24 cellular contexts compared by ENCODE assay signal in genomic region chr12:132481771-132482745, GRCh38. TPM values are rescaled to one million over a fixed set of nuclear protein-coding genes. Genes with fewer than 3 reads are reported as not detected.
DNase-seq lines count a peak whose midpoint lies in the region; ATAC-seq, FAIRE-seq and TF ChIP-seq lines count a peak whose summit lies in the region.
"Had no signal": no experiment of that assay in that cellular context is flagged by ENCODE, and none has a peak within 500 bp of the region (broad histone marks: within the 10 kb centered on the region; RNA-seq: fewer than 3 reads in every experiment).

No MANE protein-coding gene starts in this region.

- no TSS peak for BruUV-seq in GM12878 (replicated peaks; lab: Mats Ljungman, UMichigan)

- peak overlapping the region in 1 of 9 donors; percentile 16 for H3K27ac Mint-ChIP-seq in naive thymus-derived CD4-positive, alpha-beta T cell

- POLR2A ChIA-PET in GM12878 (lab: Charles Lee), result no interaction called here
- POLR2A ChIA-PET in naive thymus-derived CD4-positive, alpha-beta T cell (lab: Charles Lee), result interaction anchor here (1.0 kb wide), 2 partner anchors 36 to 52 kb away, joined by 3 to 4 read pairs; no protein-coding TSS in a partner anchor

- TF ChIP-seq POLR2A in GM12878 (IDR thresholded peaks at IDR 0.05; ENCODE audit: low read depth, low read length) (no peak), GM18505 (IDR thresholded peaks at IDR 0.05; ENCODE audit: borderline replicate concordance, extremely low read depth, insufficient read depth, insufficient read length) (no peak)

- in situ Hi-C loops in GM12878 (cut with MboI), result no loop called here

- no peak for DNase-seq in activated CD4-positive, CD25-positive, alpha-beta regulatory T cell (lab: John Stamatoyannopoulos, UW)
- DNase-seq in GM12878 (ENCODE audit: low read depth, low spot score) (no peak), activated gamma-delta T cell treated with Interleukin-2 at 50 U/mL for 16 hours (no peak)
- DNase-seq in naive thymus-derived CD4-positive, alpha-beta T cell, result no peak
- DNase-seq: activated CD4-positive, alpha-beta T cell treated with anti-CD3 and anti-CD28 coated beads, Interleukin-2, amount 10 ng/mL, durations not matched to agents 7 days and 5 days; activated CD8-positive, alpha-beta memory T cell treated with anti-CD3 and anti-CD28 coated beads, Interleukin-2, amount 50 U/mL, for 4 hours; brain microvascular endothelial cell; colonic mucosa; GDM1; NCI-H1105 treated with DMSO at 0.1 percent for 48 hours; NCI-H2107; NCI-H526; SHP77 treated with DMSO at 0.1 percent for 48 hours; stimulated activated CD4-positive, alpha-beta T cell treated with anti-CD3 and anti-CD28 coated beads, Interleukin-15, amount 100 ng/mL, for 24 hours had no signal

- peaks cover 0 to 3% (median 0%) of the 10 kb centered on the region in 11 donors for H3K9me3 Mint-ChIP-seq in naive thymus-derived CD4-positive, alpha-beta T cell
- H3K9me3 Mint-ChIP-seq: activated CD4-positive, alpha-beta T cell treated with anti-CD3 and anti-CD28 coated beads, Interleukin-2, amount 10 ng/mL, durations not matched to agents 7 days and 5 days had no signal

- H3K27me3 ChIP-seq in GM12878 (replicated peaks in 1 of 2; ENCODE audit: control insufficient read depth in 2 of 2, insufficient read depth in 2 of 2, low read length in 1 of 2), result no peaks in the 10 kb centered on the region
- H3K27me3 ChIP-seq in naive thymus-derived CD4-positive, alpha-beta T cell (ENCODE audit: control insufficient read depth in 2 of 2, insufficient read depth in 2 of 2, low read length in 2 of 2), result no peaks in the 10 kb centered on the region
- H3K27me3 ChIP-seq: colonic mucosa, ovary had no signal

- peak; percentile 39 to 57 for ATAC-seq in activated CD4-positive, CD25-positive, alpha-beta regulatory T cell treated with anti-CD3 and anti-CD28 coated beads, Interleukin-2, amount 50 U/mL, for 24 hours
- ATAC-seq in GM19372 (IDR thresholded peaks at IDR 0.05; ENCODE audit: low read depth, unreplicated experiment), result peak; percentile 48
- ATAC-seq in GM12878, result peak; percentile 74
- peak; percentile 77 for ATAC-seq in naive thymus-derived CD4-positive, alpha-beta T cell
- ATAC-seq in GM18505 (IDR thresholded peaks at IDR 0.05; ENCODE audit: unreplicated experiment), result no peak
- ATAC-seq in HG03039 (IDR thresholded peaks at IDR 0.05; ENCODE audit: unreplicated experiment), result no peak
- ATAC-seq: sciatic nerve had no signal

- RAD21 ChIA-PET in GM12878 (lab: Charles Lee; ENCODE audit: unreplicated experiment), result interaction anchor here (1.1 kb wide), 1 partner anchor 67 kb away, joined by 4 read pairs; no protein-coding TSS in a partner anchor

- FAIRE-seq in GM12878 (lab: Jason Lieb, UNC), result no peak
- FAIRE-seq: A204.1 had no signal

- H3K36me3 Mint-ChIP-seq in naive thymus-derived CD4-positive, alpha-beta T cell, result no peaks in the 10 kb centered on the region

- H3K27me3 Mint-ChIP-seq in naive thymus-derived CD4-positive, alpha-beta T cell, result no peaks in the 10 kb centered on the region

- TF ChIP-seq EP300 in GM12878 (IDR thresholded peaks at IDR 0.05; ENCODE audit: borderline replicate concordance in 1 of 2, control insufficient read depth in 1 of 2, low read depth in 2 of 2, low read length in 2 of 2), result no peak

- H3K4me3 ChIP-seq in GM12878, result no peak overlapping the region
- no peak overlapping the region for H3K4me3 ChIP-seq in naive thymus-derived CD4-positive, alpha-beta T cell (ENCODE audit: low read length)
- H3K4me3 ChIP-seq: colonic mucosa, HAP-1, lung, ovary, suprapubic skin had no signal

- no peak overlapping the region for H3K27ac ChIP-seq in GM12878 (ENCODE audit: control insufficient read depth, insufficient read depth)
- H3K27ac ChIP-seq in naive thymus-derived CD4-positive, alpha-beta T cell (ENCODE audit: low read depth, low read length), result no peak overlapping the region
- H3K27ac ChIP-seq: brain microvascular endothelial cell, colonic mucosa, ovary, suprapubic skin had no signal

- H3K4me2 ChIP-seq in GM12878 (ENCODE audit: control insufficient read depth, insufficient read depth), result peak overlapping the region; percentile 20; the same call in 1 of the 2 replicates

- SMC1A ChIA-PET in GM12878 (lab: Charles Lee; ENCODE audit: uncharacterized antibody, unreplicated experiment), result interaction anchor here (0.9 kb wide), 1 partner anchor 113 kb away, joined by 4 read pairs; no protein-coding TSS in a partner anchor

- 37% methylated on average over 30 of the region's 31 CpGs for WGBS in GM12878 (ENCODE audit: insufficient coverage, insufficient replicate concordance, low lambda C conversion rate, missing lambda C conversion rate)

- no peaks in the 10 kb centered on the region for H3K9me3 ChIP-seq in GM12878 (replicated peaks; ENCODE audit: control insufficient read depth, insufficient read depth, low read length)
- H3K9me3 ChIP-seq in naive thymus-derived CD4-positive, alpha-beta T cell (ENCODE audit: control insufficient read depth in 2 of 3, low read length in 3 of 3), result no peaks in the 10 kb centered on the region
- H3K9me3 ChIP-seq: colonic mucosa, HAP-1, ovary, suprapubic skin had no signal

- TF ChIP-seq CTCF in GM12878 (IDR thresholded peaks at IDR 0.05 in 2 of 3, conservative IDR thresholded peaks at IDR 0.05 in 1 of 3; ENCODE audit: control insufficient read depth in 2 of 3, extremely low read depth in 1 of 3, insufficient read depth in 1 of 3, low read depth in 3 of 3, low read length in 3 of 3), result no peak

- H4K20me1 ChIP-seq in GM12878 (ENCODE audit: control insufficient read depth, insufficient read depth), result no peaks in the 10 kb centered on the region

- CTCF ChIA-PET in GM12878 (lab: Yijun Ruan, JAX), result no interaction called here
- CTCF ChIA-PET in naive thymus-derived CD4-positive, alpha-beta T cell (lab: Charles Lee), result no interaction called here

- H3K4me1 Mint-ChIP-seq in naive thymus-derived CD4-positive, alpha-beta T cell, result peaks cover 19 to 40% (median 25%) of the 10 kb centered on the region in 7 donors

- intact Hi-C loops in GM12878 (cut with micrococcal nuclease; ENCODE audit: unreplicated experiment), result no loop called here
- intact Hi-C loops in naive thymus-derived CD4-positive, alpha-beta T cell (cut with micrococcal nuclease), result loop anchor here in 1 of 2 donors (10.0 kb wide), 1 partner anchor 537 kb away; the partner anchor contains the start of gene EP400

- TF ChIP-seq RAD21 in GM12878 (IDR thresholded peaks at IDR 0.05; ENCODE audit: insufficient read depth, low read depth, low read length), result no peak

- peaks cover 1% of the 10 kb centered on the region for H3K4me1 ChIP-seq in GM12878 (ENCODE audit: control insufficient read depth, insufficient read depth, low read length)
- peaks cover under 1 to 1% of the 10 kb centered on the region in 2 donors for H3K4me1 ChIP-seq in naive thymus-derived CD4-positive, alpha-beta T cell (ENCODE audit: control insufficient read depth in 2 of 2, insufficient read depth in 2 of 2, low read length in 2 of 2)
- H3K4me1 ChIP-seq: colonic mucosa, HAP-1, suprapubic skin had no signal

- no peaks in the 10 kb centered on the region for H3K79me2 ChIP-seq in GM12878 (ENCODE audit: control insufficient read depth, insufficient read depth, low read length)

- H3K36me3 ChIP-seq in GM12878 (ENCODE audit: control insufficient read depth in 2 of 2, insufficient read depth in 2 of 2, low read length in 1 of 2), result no peaks in the 10 kb centered on the region
- H3K36me3 ChIP-seq in naive thymus-derived CD4-positive, alpha-beta T cell (ENCODE audit: control insufficient read depth in 2 of 3, insufficient read depth in 3 of 3, low read length in 3 of 3), result no peaks in the 10 kb centered on the region
- H3K36me3 ChIP-seq: brain microvascular endothelial cell, colonic mucosa, HAP-1, ovary, suprapubic skin had no signal

- H2AFZ ChIP-seq in GM12878 (ENCODE audit: control insufficient read depth, low read depth, low read length), result peak overlapping the region; percentile 38; the same call in 1 of the 2 replicates

- no peak overlapping the region for H3K4me3 Mint-ChIP-seq in naive thymus-derived CD4-positive, alpha-beta T cell
- H3K4me3 Mint-ChIP-seq: activated CD4-positive, alpha-beta T cell treated with anti-CD3 and anti-CD28 coated beads, Interleukin-2, amount 10 ng/mL, durations not matched to agents 7 days and 5 days had no signal

- H3K9ac ChIP-seq in GM12878 (ENCODE audit: control insufficient read depth, insufficient read depth, low read length), result no peak overlapping the region

TF ChIP-seq in GM12878, 131 proteins besides CTCF, POLR2A, EP300 and RAD21:
- TF ChIP-seq NFXL1 (IDR thresholded peaks at IDR 0.05; ENCODE audit: borderline replicate concordance) (no peak), CREM (IDR thresholded peaks at IDR 0.05; ENCODE audit: low read depth) (0 out of 2 replicates have a peak, but pooled peaks have one; percentile 37), NBN (IDR thresholded peaks at IDR 0.05) (no peak), CREB1 (IDR thresholded peaks at IDR 0.05; ENCODE audit: low read depth) (peak; percentile 54; the same call in 1 of the 2 replicates)

RNA-seq across cellular contexts. Expression of gene FBRSL1, which starts 7.9 kb away (rescaled TPM):
- 30.6 and 38.6 TPM in 2 replicates for total RNA-seq in GM12878 (2013; cell fraction: nucleolus; rRNA removed)
- total RNA-seq in GM12878 (2014; rRNA removed), result 4.5 and 6.3 TPM in 2 replicates
- total RNA-seq in GM12878 (2014; rRNA removed; fragmentation: Illumina TruSeq; extraction: Trizol), result 2.0 and 6.7 TPM in 2 replicates
- total RNA-seq in GM12878 (2021), result 53.4 and 55.1 TPM in 2 replicates
- 34.4 TPM for polyA plus RNA-seq in GM12878 (2011; ENCODE audit: low read depth)
- polyA plus RNA-seq in GM12878 (2011; rRNA removed), result 0.40 and 0.81 TPM in 2 replicates
- polyA plus RNA-seq in GM12878 (2011; cell fraction: cytosol; rRNA removed), result 2.6 and 7.9 TPM in 2 replicates
- 17.0 and 38.4 TPM in 2 replicates for polyA plus RNA-seq in GM12878 (2011; cell fraction: nucleus; rRNA removed)
- 21.0 and 21.8 TPM in 2 replicates for polyA plus RNA-seq in GM12878 (2012)
- polyA plus RNA-seq in GM12878 (2014; fragmentation: Illumina TruSeq; extraction: Trizol), result 1.1 and 12.3 TPM in 2 replicates
- polyA plus RNA-seq in GM12878 (2014; fragmentation: Nextera tagmentation; extraction: Ambion mirVana), result under 1 TPM; 0.19 to 0.58 TPM
- 19.9 and 29.3 TPM in 2 replicates for polyA plus RNA-seq in GM12878 (2014; rRNA removed)
- polyA plus RNA-seq in GM12878 (2016; fragmentation: Nextera tagmentation; extraction: Ambion mirVana), result 1 to 10 TPM; 1.4 to 1.9 TPM
- polyA minus RNA-seq in GM12878 (2011; rRNA and poly(A)+ RNA removed), result 0.59 and 2.1 TPM in 2 replicates
- 7.5 and 13.1 TPM in 2 replicates for polyA minus RNA-seq in GM12878 (2011; cell fraction: cytosol; rRNA and poly(A)+ RNA removed)
- 2.8 and 6.9 TPM in 2 replicates for polyA minus RNA-seq in GM12878 (2011; cell fraction: nucleus; rRNA and poly(A)+ RNA removed)
- 100 to 1,000 TPM in 2 of 5 experiments, 10 to 100 TPM in 3; 56.3 to 105 (median 93.0) TPM for total RNA-seq in naive thymus-derived CD4-positive, alpha-beta T cell
- polyA plus RNA-seq in naive thymus-derived CD4-positive, alpha-beta T cell, result under 1 TPM; 0.77 to 0.92 TPM

Comparison
In these comparisons a context has a peak if more than half of its experiments do, and no peak if none do; other contexts are left out.
1. ATAC-seq: peak in activated CD4-positive, CD25-positive, alpha-beta regulatory T cell treated with anti-CD3 and anti-CD28 coated beads, Interleukin-2, amount 50 U/mL, for 24 hours (2 of 2), GM19372 (single experiment), GM12878 (single experiment) and naive thymus-derived CD4-positive, alpha-beta T cell (single experiment); none in GM18505 (single experiment) and HG03039 (single experiment).